In genomic region chr22:43104056-43104625, GRCh38 we compare ENCODE assay signal across 10 cellular contexts. TPM values are rescaled to one million over a fixed set of nuclear protein-coding genes. Genes with fewer than 3 reads are reported as not detected.
DNase-seq lines count a peak whose midpoint lies in the region; TF ChIP-seq lines count a peak whose summit lies in the region.
"Not testable (repeated sequence)": the region's sequence is repeated elsewhere in the genome, so short reads cannot be mapped to it uniquely, and the experiment has no call there.
"Had no signal": no experiment of that assay in that cellular context is flagged by ENCODE, and none has a peak within 500 bp of the region (broad histone marks: within the 10 kb centered on the region; RNA-seq: fewer than 3 reads in every experiment).

No MANE protein-coding gene starts in this region.

- peak overlapping the region; percentile 36 for H3K27ac Mint-ChIP-seq in activated CD4-positive, alpha-beta T cell treated with anti-CD3 and anti-CD28 coated beads, Interleukin-2, amount 10 ng/mL, durations not matched to agents 24 days and 14 days
- peak overlapping the region in 2 of 3 experiments; percentile 17 to 18 for H3K27ac Mint-ChIP-seq in nephron
- H3K27ac Mint-ChIP-seq in stimulated activated naive CD8-positive, alpha-beta T cell treated with anti-CD3 and anti-CD28 coated beads, Interleukin-15, Interleukin-2, amounts not matched to agents 100 ng/mL and 50 ng/mL, for 24 hours: peak overlapping the region; percentile 65

- not testable (repeated sequence) for H2AFZ ChIP-seq in hepatocyte

- H3K27ac ChIP-seq in KOPT-K1 (ENCODE audit: low read depth, low read length, poor library complexity, severe bottlenecking) (peak overlapping the region; percentile 95), hepatocyte (peak overlapping the region; percentile 68)

- H3K4me3 ChIP-seq in hepatocyte: not testable (repeated sequence)

- not testable (repeated sequence) for H3K36me3 ChIP-seq in KOPT-K1 (ENCODE audit: insufficient read depth, low read length); hepatocyte (replicated peaks; ENCODE audit: insufficient read depth, low read depth)

- H3K4me2 ChIP-seq in hepatocyte: peak overlapping the region; percentile 50

- in situ Hi-C loops in Caki2 (cut with HindIII; ENCODE audit: low pct_unique_long_range_greater_than_20kb, low sequenced_read_pairs): not testable (repeated sequence)

- not testable (repeated sequence) for H3K27me3 Mint-ChIP-seq in activated CD4-positive, alpha-beta T cell treated with anti-CD3 and anti-CD28 coated beads, Interleukin-2, amount 10 ng/mL, durations not matched to agents 24 days and 14 days; stimulated activated naive CD8-positive, alpha-beta T cell treated with anti-CD3 and anti-CD28 coated beads, Interleukin-15, Interleukin-2, amounts not matched to agents 100 ng/mL and 50 ng/mL, for 24 hours
- peaks cover 36% of the 10 kb centered on the region for H3K27me3 Mint-ChIP-seq in nephron (ENCODE audit: low read depth)

- not testable (repeated sequence) for TF ChIP-seq CTCF in hepatocyte (IDR thresholded peaks at IDR 0.05; ENCODE audit: poor library complexity); nephron (IDR thresholded peaks at IDR 0.05; ENCODE audit: unreplicated experiment in 3 of 3)

- not testable (repeated sequence) for H4K20me1 ChIP-seq in hepatocyte (ENCODE audit: insufficient read depth, poor library complexity, severe bottlenecking)

- H3K9me3 Mint-ChIP-seq in activated CD4-positive, alpha-beta T cell treated with anti-CD3 and anti-CD28 coated beads, Interleukin-2, amount 10 ng/mL, durations not matched to agents 24 days and 14 days; nephron; stimulated activated naive CD8-positive, alpha-beta T cell treated with anti-CD3 and anti-CD28 coated beads, Interleukin-15, Interleukin-2, amounts not matched to agents 100 ng/mL and 50 ng/mL, for 24 hours: not testable (repeated sequence)

- H3K36me3 Mint-ChIP-seq in activated CD4-positive, alpha-beta T cell treated with anti-CD3 and anti-CD28 coated beads, Interleukin-2, amount 10 ng/mL, durations not matched to agents 24 days and 14 days (ENCODE audit: low read depth); nephron (ENCODE audit: low read depth); stimulated activated naive CD8-positive, alpha-beta T cell treated with anti-CD3 and anti-CD28 coated beads, Interleukin-15, Interleukin-2, amounts not matched to agents 100 ng/mL and 50 ng/mL, for 24 hours (ENCODE audit: low read depth): not testable (repeated sequence)

- not testable (repeated sequence) for H3K9me3 ChIP-seq in KOPT-K1 (ENCODE audit: insufficient read depth, low read length, poor library complexity, severe bottlenecking); hepatocyte (ENCODE audit: low read depth)

- peaks cover 12% of the 10 kb centered on the region for H3K4me1 ChIP-seq in hepatocyte (ENCODE audit: insufficient read depth)

- H3K4me1 Mint-ChIP-seq in activated CD4-positive, alpha-beta T cell treated with anti-CD3 and anti-CD28 coated beads, Interleukin-2, amount 10 ng/mL, durations not matched to agents 24 days and 14 days: peaks cover 13% of the 10 kb centered on the region
- not testable (repeated sequence) for H3K4me1 Mint-ChIP-seq in nephron
- H3K4me1 Mint-ChIP-seq in stimulated activated naive CD8-positive, alpha-beta T cell treated with anti-CD3 and anti-CD28 coated beads, Interleukin-15, Interleukin-2, amounts not matched to agents 100 ng/mL and 50 ng/mL, for 24 hours (ENCODE audit: low read depth): peaks cover 15% of the 10 kb centered on the region

- H3K79me2 ChIP-seq in hepatocyte: not testable (repeated sequence)

- DNase-seq in Caki2 (ENCODE audit: low read depth) (peak; percentile 87), RPMI8226 (peak; percentile 53), amniotic epithelial cell (ENCODE audit: low read depth) (peak; percentile 67), hepatocyte (ENCODE audit: low spot score) (peak; percentile 92)
- peak; percentile 64 for DNase-seq in activated CD4-positive, alpha-beta T cell treated with anti-CD3 and anti-CD28 coated beads, Interleukin-2, amount 10 ng/mL, durations not matched to agents 24 days and 14 days

- not testable (repeated sequence) for H3K4me3 Mint-ChIP-seq in activated CD4-positive, alpha-beta T cell treated with anti-CD3 and anti-CD28 coated beads, Interleukin-2, amount 10 ng/mL, durations not matched to agents 24 days and 14 days; nephron; stimulated activated naive CD8-positive, alpha-beta T cell treated with anti-CD3 and anti-CD28 coated beads, Interleukin-15, Interleukin-2, amounts not matched to agents 100 ng/mL and 50 ng/mL, for 24 hours

- intact Hi-C loops in activated CD4-positive, alpha-beta T cell treated with anti-CD3 and anti-CD28 coated beads, Interleukin-2, amount 10 ng/mL, durations not matched to agents 24 days and 14 days (cut with micrococcal nuclease): not testable (repeated sequence)

- not testable (repeated sequence) for H3K9me2 ChIP-seq in hepatocyte (replicated peaks; ENCODE audit: insufficient read depth)

- WGBS in hepatocyte (ENCODE audit: low lambda C conversion rate, missing lambda C conversion rate): 25% methylated on average over 15 of the region's 15 CpGs

- H3K27me3 ChIP-seq in hepatocyte: not testable (repeated sequence)

RNA-seq across cellular contexts. Expression of gene BIK, which starts 6.4 kb away (rescaled TPM):
- 14.9 and 27.0 TPM in 2 replicates for total RNA-seq in Caki2 (2014; rRNA removed; shearing (Covaris generic); ENCODE audit: low replicate concordance)
- total RNA-seq in activated CD4-positive, alpha-beta T cell treated with anti-CD3 and anti-CD28 coated beads, Interleukin-2, amount 10 ng/mL, durations not matched to agents 24 days and 14 days: 1.7 and 2.5 TPM in 2 replicates
- 2.0 and 10.6 TPM in 2 replicates for total RNA-seq in hepatocyte
- 15.5 and 17.7 TPM in 2 replicates for polyA plus RNA-seq in hepatocyte
- total RNA-seq: aorta, osteocyte had no signal

RNA-seq across cellular contexts. Expression of gene TTLL1, which starts 14.9 kb away (rescaled TPM):
- 7.2 and 13.0 TPM in 2 replicates for total RNA-seq in Caki2 (2014; rRNA removed; shearing (Covaris generic); ENCODE audit: low replicate concordance)
- 2.6 TPM in 2 replicates for total RNA-seq in activated CD4-positive, alpha-beta T cell treated with anti-CD3 and anti-CD28 coated beads, Interleukin-2, amount 10 ng/mL, durations not matched to agents 24 days and 14 days
- 4.9 and 6.4 TPM in 2 replicates for total RNA-seq in hepatocyte
- polyA plus RNA-seq in hepatocyte: 8.7 and 9.5 TPM in 2 replicates

RNA-seq across cellular contexts. Expression of gene MCAT, which starts 39.1 kb away (rescaled TPM):
- 41.8 and 67.9 TPM in 2 replicates for total RNA-seq in Caki2 (2014; rRNA removed; shearing (Covaris generic); ENCODE audit: low replicate concordance)
- 20.9 and 24.3 TPM in 2 replicates for total RNA-seq in activated CD4-positive, alpha-beta T cell treated with anti-CD3 and anti-CD28 coated beads, Interleukin-2, amount 10 ng/mL, durations not matched to agents 24 days and 14 days
- 14.6 and 16.9 TPM in 2 replicates for total RNA-seq in hepatocyte
- polyA plus RNA-seq in hepatocyte: 18.3 and 24.9 TPM in 2 replicates

RNA-seq across cellular contexts. Expression of gene TSPO, which starts 47.2 kb away (rescaled TPM):
- 757 and 778 TPM in 2 replicates for total RNA-seq in Caki2 (2014; rRNA removed; shearing (Covaris generic); ENCODE audit: low replicate concordance)
- 126 and 138 TPM in 2 replicates for total RNA-seq in activated CD4-positive, alpha-beta T cell treated with anti-CD3 and anti-CD28 coated beads, Interleukin-2, amount 10 ng/mL, durations not matched to agents 24 days and 14 days
- total RNA-seq in hepatocyte: 61.8 and 65.3 TPM in 2 replicates
- 131 and 138 TPM in 2 replicates for polyA plus RNA-seq in hepatocyte
